Comparison of ENCODE assay signal across 2 cellular contexts in genomic region chr2:96551605-96552283, GRCh38.
TF ChIP-seq lines count a peak whose summit lies in the region.

No MANE protein-coding gene starts in this region.

TF ChIP-seq in SK-N-SH, 30 proteins besides CTCF, POLR2A, EP300 and RAD21:
- TF ChIP-seq SMC3 (IDR thresholded peaks at IDR 0.05; ENCODE audit: low read depth, low read length) (no peak), CHD2 (IDR thresholded peaks at IDR 0.05; ENCODE audit: low read length, partially characterized antibody) (no peak), ZBTB33 (IDR thresholded peaks at IDR 0.05; ENCODE audit: borderline replicate concordance, low read depth) (no peak), POLR2AphosphoS5 (IDR thresholded peaks at IDR 0.05; ENCODE audit: low read depth, low read length) (no peak), ELF1 (IDR thresholded peaks at IDR 0.05) (no peak), EZH2phosphoT487 (IDR thresholded peaks at IDR 0.05; ENCODE audit: borderline replicate concordance, low read depth) (no peak), YY1 (IDR thresholded peaks at IDR 0.05; ENCODE audit: low read depth) (no peak), MXI1 (IDR thresholded peaks at IDR 0.05; ENCODE audit: low read depth, low read length) (no peak), SIN3A (IDR thresholded peaks at IDR 0.05; ENCODE audit: borderline replicate concordance, low read depth, low read length) (no peak), NRF1 (IDR thresholded peaks at IDR 0.05; ENCODE audit: low read depth, low read length) (no peak), FOXM1 (IDR thresholded peaks at IDR 0.05; ENCODE audit: low read depth) (no peak)

TF ChIP-seq in SK-N-SH treated with all-trans-retinoic acid at 6 μM for 48 hours, 23 proteins besides CTCF, POLR2A, EP300 and RAD21:
- TF ChIP-seq ZNF565 (CRISPR knock-in tag; conservative IDR thresholded peaks at IDR 0.05; ENCODE audit: low read depth) = no peak
- no peak for TF ChIP-seq ZNF8 (CRISPR knock-in tag; IDR thresholded peaks at IDR 0.05)
- no peak for TF ChIP-seq ZFP3 (CRISPR knock-in tag; IDR thresholded peaks at IDR 0.05)
- no peak for TF ChIP-seq CSDC2 (CRISPR knock-in tag; IDR thresholded peaks at IDR 0.05)
- TF ChIP-seq POU6F1 (CRISPR knock-in tag; IDR thresholded peaks at IDR 0.05; ENCODE audit: borderline replicate concordance, low read depth) = no peak
- TF ChIP-seq ESRRG (CRISPR knock-in tag; IDR thresholded peaks at IDR 0.05) = no peak
- no peak for TF ChIP-seq ISL1 (CRISPR knock-in tag; IDR thresholded peaks at IDR 0.05)
- TF ChIP-seq RARB (CRISPR knock-in tag; IDR thresholded peaks at IDR 0.05) = no peak
- no peak for TF ChIP-seq OSR1 (CRISPR knock-in tag; IDR thresholded peaks at IDR 0.05)
- no peak for TF ChIP-seq BACH2 (CRISPR knock-in tag; IDR thresholded peaks at IDR 0.05; ENCODE audit: borderline replicate concordance)
- TF ChIP-seq PPARA (CRISPR knock-in tag; IDR thresholded peaks at IDR 0.05; ENCODE audit: borderline replicate concordance) = no peak
- no peak for TF ChIP-seq GLIS3 (CRISPR knock-in tag; IDR thresholded peaks at IDR 0.05)
- no peak for TF ChIP-seq TSHZ2 (CRISPR knock-in tag; IDR thresholded peaks at IDR 0.05)
- TF ChIP-seq SNAI2 (CRISPR knock-in tag; IDR thresholded peaks at IDR 0.05) = no peak
- TF ChIP-seq ZC3H10 (CRISPR knock-in tag; IDR thresholded peaks at IDR 0.05) = no peak
- TF ChIP-seq TOX (CRISPR knock-in tag; IDR thresholded peaks at IDR 0.05; ENCODE audit: borderline replicate concordance) = no peak
- TF ChIP-seq TCF4 (CRISPR knock-in tag; IDR thresholded peaks at IDR 0.05; ENCODE audit: borderline replicate concordance) = no peak
